In the genomic region with DNA sequence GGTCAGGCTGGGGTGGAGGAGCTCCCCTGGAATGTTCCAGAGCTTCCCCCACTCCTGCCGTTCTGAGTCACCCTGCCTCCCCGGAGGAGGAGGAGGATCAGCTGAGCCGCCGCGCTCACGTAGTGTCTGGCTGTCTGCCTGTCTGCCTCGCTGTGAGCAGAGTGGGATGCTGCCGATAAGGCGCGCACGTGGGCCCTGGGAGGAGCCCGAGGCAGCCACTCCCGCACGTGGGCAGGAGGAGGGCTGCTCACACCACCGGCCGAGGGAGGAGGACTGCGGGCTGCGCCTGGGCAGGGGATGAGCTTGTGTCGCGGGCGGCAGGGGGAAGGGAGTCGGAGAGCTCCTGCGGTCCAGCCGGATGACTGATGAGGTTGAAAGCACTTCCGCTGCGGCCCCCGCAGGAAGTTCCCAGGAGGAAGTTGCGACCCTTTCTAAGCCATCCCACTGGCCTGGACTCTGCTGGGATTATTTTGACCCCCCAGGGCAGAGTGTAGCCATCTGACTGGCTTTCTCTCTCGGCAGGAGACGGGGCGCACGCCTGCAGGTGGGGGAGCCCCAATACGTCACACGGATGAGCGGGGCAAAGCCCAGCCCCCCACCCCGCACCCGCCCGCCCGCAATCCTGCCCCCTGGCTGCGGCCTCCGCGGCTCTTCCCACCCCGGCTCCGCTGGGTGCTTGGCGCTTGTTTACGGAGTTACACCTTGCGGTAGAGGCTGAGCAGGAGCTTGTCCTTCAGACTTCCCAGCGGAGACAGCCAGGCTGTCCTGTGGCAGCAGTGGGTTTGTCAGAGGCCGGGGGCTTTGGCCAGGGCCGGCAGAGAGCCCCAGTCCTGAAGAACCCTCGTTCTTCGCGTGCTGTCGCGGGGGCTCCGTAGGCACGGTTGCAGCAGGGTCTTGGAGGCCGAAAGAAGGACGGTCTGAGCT, we compare ENCODE assay signal across 1 cellular context.
TF ChIP-seq lines count a peak whose summit lies in the region.

No MANE protein-coding gene starts in this region.

TF ChIP-seq in HepG2, 621 proteins besides CTCF, POLR2A, EP300 and RAD21 (continued from another document and continues in another):
- TF ChIP-seq ZNF816 (CRISPR knock-in tag; IDR thresholded peaks at IDR 0.05; ENCODE audit: borderline replicate concordance): 0 out of 2 replicates have a peak, but pooled peaks have one; percentile 54
- TF ChIP-seq, protein P1, sequence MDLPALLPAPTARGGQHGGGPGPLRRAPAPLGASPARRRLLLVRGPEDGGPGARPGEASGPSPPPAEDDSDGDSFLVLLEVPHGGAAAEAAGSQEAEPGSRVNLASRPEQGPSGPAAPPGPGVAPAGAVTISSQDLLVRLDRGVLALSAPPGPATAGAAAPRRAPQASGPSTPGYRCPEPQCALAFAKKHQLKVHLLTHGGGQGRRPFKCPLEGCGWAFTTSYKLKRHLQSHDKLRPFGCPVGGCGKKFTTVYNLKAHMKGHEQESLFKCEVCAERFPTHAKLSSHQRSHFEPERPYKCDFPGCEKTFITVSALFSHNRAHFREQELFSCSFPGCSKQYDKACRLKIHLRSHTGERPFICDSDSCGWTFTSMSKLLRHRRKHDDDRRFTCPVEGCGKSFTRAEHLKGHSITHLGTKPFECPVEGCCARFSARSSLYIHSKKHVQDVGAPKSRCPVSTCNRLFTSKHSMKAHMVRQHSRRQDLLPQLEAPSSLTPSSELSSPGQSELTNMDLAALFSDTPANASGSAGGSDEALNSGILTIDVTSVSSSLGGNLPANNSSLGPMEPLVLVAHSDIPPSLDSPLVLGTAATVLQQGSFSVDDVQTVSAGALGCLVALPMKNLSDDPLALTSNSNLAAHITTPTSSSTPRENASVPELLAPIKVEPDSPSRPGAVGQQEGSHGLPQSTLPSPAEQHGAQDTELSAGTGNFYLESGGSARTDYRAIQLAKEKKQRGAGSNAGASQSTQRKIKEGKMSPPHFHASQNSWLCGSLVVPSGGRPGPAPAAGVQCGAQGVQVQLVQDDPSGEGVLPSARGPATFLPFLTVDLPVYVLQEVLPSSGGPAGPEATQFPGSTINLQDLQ (CRISPR knock-in tag; IDR thresholded peaks at IDR 0.05): no peak
- 0 out of 2 replicates have a peak, but pooled peaks have one; percentile 47 for TF ChIP-seq NKX3-1 (CRISPR knock-in tag; IDR thresholded peaks at IDR 0.05)
- peak; percentile 47 for TF ChIP-seq BCL6 (CRISPR knock-in tag; IDR thresholded peaks at IDR 0.05)
- TF ChIP-seq, protein P2, sequence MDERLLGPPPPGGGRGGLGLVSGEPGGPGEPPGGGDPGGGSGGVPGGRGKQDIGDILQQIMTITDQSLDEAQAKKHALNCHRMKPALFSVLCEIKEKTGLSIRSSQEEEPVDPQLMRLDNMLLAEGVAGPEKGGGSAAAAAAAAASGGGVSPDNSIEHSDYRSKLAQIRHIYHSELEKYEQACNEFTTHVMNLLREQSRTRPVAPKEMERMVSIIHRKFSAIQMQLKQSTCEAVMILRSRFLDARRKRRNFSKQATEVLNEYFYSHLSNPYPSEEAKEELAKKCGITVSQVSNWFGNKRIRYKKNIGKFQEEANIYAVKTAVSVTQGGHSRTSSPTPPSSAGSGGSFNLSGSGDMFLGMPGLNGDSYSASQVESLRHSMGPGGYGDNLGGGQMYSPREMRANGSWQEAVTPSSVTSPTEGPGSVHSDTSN (CRISPR knock-in tag; IDR thresholded peaks at IDR 0.05): no peak
- TF ChIP-seq, protein P3, sequence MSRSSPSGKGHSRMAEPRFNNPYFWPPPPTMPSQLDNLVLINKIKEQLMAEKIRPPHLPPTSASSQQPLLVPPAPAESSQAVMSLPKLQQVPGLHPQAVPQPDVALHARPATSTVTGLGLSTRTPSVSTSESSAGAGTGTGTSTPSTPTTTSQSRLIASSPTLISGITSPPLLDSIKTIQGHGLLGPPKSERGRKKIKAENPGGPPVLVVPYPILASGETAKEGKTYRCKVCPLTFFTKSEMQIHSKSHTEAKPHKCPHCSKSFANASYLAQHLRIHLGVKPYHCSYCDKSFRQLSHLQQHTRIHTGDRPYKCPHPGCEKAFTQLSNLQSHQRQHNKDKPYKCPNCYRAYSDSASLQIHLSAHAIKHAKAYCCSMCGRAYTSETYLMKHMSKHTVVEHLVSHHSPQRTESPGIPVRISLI (CRISPR knock-in tag; IDR thresholded peaks at IDR 0.05; ENCODE audit: borderline replicate concordance): peak; percentile 27; the same call in 1 of the 2 replicates
- TF ChIP-seq KDM3A (CRISPR knock-in tag; IDR thresholded peaks at IDR 0.05; ENCODE audit: low read depth): peak; percentile 88; the same call in 1 of the 2 replicates
- TF ChIP-seq TBX3 (IDR thresholded peaks at IDR 0.05; ENCODE audit: borderline replicate concordance): no peak
- TF ChIP-seq ZNF644 (CRISPR knock-in tag; IDR thresholded peaks at IDR 0.05; ENCODE audit: low read depth): no peak
- TF ChIP-seq NAIF1 (CRISPR knock-in tag; IDR thresholded peaks at IDR 0.05; ENCODE audit: borderline replicate concordance): 0 out of 2 replicates have a peak, but pooled peaks have one; percentile 2
- TF ChIP-seq, protein P4, sequence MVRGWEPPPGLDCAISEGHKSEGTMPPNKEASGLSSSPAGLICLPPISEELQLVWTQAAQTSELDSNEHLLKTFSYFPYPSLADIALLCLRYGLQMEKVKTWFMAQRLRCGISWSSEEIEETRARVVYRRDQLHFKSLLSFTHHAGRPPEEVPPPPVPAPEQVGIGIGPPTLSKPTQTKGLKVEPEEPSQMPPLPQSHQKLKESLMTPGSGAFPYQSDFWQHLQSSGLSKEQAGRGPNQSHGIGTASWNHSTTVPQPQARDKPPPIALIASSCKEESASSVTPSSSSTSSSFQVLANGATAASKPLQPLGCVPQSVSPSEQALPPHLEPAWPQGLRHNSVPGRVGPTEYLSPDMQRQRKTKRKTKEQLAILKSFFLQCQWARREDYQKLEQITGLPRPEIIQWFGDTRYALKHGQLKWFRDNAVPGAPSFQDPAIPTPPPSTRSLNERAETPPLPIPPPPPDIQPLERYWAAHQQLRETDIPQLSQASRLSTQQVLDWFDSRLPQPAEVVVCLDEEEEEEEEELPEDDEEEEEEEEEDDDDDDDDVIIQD (CRISPR knock-in tag; IDR thresholded peaks at IDR 0.05; ENCODE audit: low read depth): no peak; the same call in 1 of the 2 replicates
- no peak for TF ChIP-seq ZBTB7A (CRISPR knock-in tag; IDR thresholded peaks at IDR 0.05)
- TF ChIP-seq, protein P5, sequence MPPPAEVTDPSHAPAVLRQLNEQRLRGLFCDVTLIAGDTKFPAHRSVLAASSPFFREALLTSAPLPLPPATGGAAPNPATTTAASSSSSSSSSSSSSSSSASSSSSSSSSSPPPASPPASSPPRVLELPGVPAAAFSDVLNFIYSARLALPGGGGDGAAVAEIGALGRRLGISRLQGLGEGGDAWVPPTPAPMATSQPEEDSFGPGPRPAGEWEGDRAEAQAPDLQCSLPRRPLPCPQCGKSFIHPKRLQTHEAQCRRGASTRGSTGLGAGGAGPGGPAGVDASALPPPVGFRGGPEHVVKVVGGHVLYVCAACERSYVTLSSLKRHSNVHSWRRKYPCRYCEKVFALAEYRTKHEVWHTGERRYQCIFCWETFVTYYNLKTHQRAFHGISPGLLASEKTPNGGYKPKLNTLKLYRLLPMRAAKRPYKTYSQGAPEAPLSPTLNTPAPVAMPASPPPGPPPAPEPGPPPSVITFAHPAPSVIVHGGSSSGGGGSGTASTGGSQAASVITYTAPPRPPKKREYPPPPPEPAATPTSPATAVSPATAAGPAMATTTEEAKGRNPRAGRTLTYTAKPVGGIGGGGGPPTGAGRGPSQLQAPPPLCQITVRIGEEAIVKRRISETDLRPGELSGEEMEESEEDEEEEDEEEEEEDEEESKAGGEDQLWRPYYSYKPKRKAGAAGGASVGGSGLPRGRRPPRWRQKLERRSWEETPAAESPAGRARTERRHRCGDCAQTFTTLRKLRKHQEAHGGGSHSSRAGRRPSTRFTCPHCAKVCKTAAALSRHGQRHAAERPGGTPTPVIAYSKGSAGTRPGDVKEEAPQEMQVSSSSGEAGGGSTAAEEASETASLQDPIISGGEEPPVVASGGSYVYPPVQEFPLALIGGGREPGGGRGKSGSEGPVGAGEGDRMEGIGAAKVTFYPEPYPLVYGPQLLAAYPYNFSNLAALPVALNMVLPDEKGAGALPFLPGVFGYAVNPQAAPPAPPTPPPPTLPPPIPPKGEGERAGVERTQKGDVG (CRISPR knock-in tag; IDR thresholded peaks at IDR 0.05; ENCODE audit: borderline replicate concordance): 0 out of 2 replicates have a peak, but pooled peaks have one; percentile 13
- TF ChIP-seq TCF12 (IDR thresholded peaks at IDR 0.05): no peak
- TF ChIP-seq TCF12 (CRISPR knock-in tag; IDR thresholded peaks at IDR 0.05): peak; percentile 83; the same call in 1 of the 2 replicates
- TF ChIP-seq ZFP36L2 (CRISPR knock-in tag; IDR thresholded peaks at IDR 0.05): no peak
- peak; percentile 72 for TF ChIP-seq ZNF724P (CRISPR knock-in tag; IDR thresholded peaks at IDR 0.05; ENCODE audit: borderline replicate concordance)
- TF ChIP-seq ZNF383 (CRISPR knock-in tag; IDR thresholded peaks at IDR 0.05; ENCODE audit: borderline replicate concordance): no peak
- peak; percentile 71; the same call in 1 of the 2 replicates for TF ChIP-seq MAZ (IDR thresholded peaks at IDR 0.05; ENCODE audit: borderline replicate concordance, low read depth, low read length)
- TF ChIP-seq MAZ (CRISPR knock-in tag; IDR thresholded peaks at IDR 0.05; ENCODE audit: low read depth): peak; percentile 85
- TF ChIP-seq, protein P6, sequence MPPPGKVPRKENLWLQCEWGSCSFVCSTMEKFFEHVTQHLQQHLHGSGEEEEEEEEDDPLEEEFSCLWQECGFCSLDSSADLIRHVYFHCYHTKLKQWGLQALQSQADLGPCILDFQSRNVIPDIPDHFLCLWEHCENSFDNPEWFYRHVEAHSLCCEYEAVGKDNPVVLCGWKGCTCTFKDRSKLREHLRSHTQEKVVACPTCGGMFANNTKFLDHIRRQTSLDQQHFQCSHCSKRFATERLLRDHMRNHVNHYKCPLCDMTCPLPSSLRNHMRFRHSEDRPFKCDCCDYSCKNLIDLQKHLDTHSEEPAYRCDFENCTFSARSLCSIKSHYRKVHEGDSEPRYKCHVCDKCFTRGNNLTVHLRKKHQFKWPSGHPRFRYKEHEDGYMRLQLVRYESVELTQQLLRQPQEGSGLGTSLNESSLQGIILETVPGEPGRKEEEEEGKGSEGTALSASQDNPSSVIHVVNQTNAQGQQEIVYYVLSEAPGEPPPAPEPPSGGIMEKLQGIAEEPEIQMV (CRISPR knock-in tag; IDR thresholded peaks at IDR 0.05; ENCODE audit: low read depth): peak; percentile 49; the same call in 1 of the 2 replicates
- peak; percentile 49; the same call in 1 of the 2 replicates for TF ChIP-seq SMAD1 (CRISPR knock-in tag; IDR thresholded peaks at IDR 0.05; ENCODE audit: borderline replicate concordance, low read depth)
- peak; percentile 71; the same call in 1 of the 2 replicates for TF ChIP-seq ZC3H13 (CRISPR knock-in tag; IDR thresholded peaks at IDR 0.05)
- peak; percentile 96 for TF ChIP-seq SAP130 (CRISPR knock-in tag; IDR thresholded peaks at IDR 0.05; ENCODE audit: low read depth)
- TF ChIP-seq KDM6A (CRISPR knock-in tag; IDR thresholded peaks at IDR 0.05; ENCODE audit: low read depth): no peak
- TF ChIP-seq, protein P7, sequence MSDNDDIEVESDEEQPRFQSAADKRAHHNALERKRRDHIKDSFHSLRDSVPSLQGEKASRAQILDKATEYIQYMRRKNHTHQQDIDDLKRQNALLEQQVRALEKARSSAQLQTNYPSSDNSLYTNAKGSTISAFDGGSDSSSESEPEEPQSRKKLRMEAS (IDR thresholded peaks at IDR 0.05): no peak
- TF ChIP-seq ZNF101 (CRISPR knock-in tag; IDR thresholded peaks at IDR 0.05; ENCODE audit: borderline replicate concordance, low read depth): no peak
- peak; percentile 21; the same call in 1 of the 2 replicates for TF ChIP-seq CEBPG (CRISPR knock-in tag; IDR thresholded peaks at IDR 0.05)
- TF ChIP-seq MAF1 (CRISPR knock-in tag; IDR thresholded peaks at IDR 0.05; ENCODE audit: borderline replicate concordance): peak; percentile 68; the same call in 1 of the 2 replicates
- TF ChIP-seq FOXM1 (CRISPR knock-in tag; IDR thresholded peaks at IDR 0.05): no peak
- TF ChIP-seq NONO (IDR thresholded peaks at IDR 0.05): no peak
- peak; percentile 69 for TF ChIP-seq NONO (CRISPR knock-in tag; conservative IDR thresholded peaks at IDR 0.05)
- TF ChIP-seq ETV6 (CRISPR knock-in tag; conservative IDR thresholded peaks at IDR 0.05): no peak; the same call in 1 of the 2 replicates
- TF ChIP-seq, protein P8, sequence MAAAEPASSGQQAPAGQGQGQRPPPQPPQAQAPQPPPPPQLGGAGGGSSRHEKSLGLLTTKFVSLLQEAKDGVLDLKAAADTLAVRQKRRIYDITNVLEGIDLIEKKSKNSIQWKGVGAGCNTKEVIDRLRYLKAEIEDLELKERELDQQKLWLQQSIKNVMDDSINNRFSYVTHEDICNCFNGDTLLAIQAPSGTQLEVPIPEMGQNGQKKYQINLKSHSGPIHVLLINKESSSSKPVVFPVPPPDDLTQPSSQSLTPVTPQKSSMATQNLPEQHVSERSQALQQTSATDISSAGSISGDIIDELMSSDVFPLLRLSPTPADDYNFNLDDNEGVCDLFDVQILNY (CRISPR knock-in tag; conservative IDR thresholded peaks at IDR 0.05): no peak
- no peak for TF ChIP-seq ZNF782 (CRISPR knock-in tag; IDR thresholded peaks at IDR 0.05; ENCODE audit: borderline replicate concordance)
- 0 out of 2 replicates have a peak, but pooled peaks have one; percentile 39 for TF ChIP-seq SMAD3 (CRISPR knock-in tag; IDR thresholded peaks at IDR 0.05)
- TF ChIP-seq KLF11 (CRISPR knock-in tag; IDR thresholded peaks at IDR 0.05): peak; percentile 68; the same call in 1 of the 2 replicates
- no peak for TF ChIP-seq NR2F2 (IDR thresholded peaks at IDR 0.05; ENCODE audit: borderline replicate concordance, low read depth)
- TF ChIP-seq, protein P9, sequence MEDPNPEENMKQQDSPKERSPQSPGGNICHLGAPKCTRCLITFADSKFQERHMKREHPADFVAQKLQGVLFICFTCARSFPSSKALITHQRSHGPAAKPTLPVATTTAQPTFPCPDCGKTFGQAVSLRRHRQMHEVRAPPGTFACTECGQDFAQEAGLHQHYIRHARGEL (CRISPR knock-in tag; IDR thresholded peaks at IDR 0.05): no peak; the same call in 1 of the 2 replicates
- no peak for TF ChIP-seq FOSL1 (CRISPR knock-in tag; IDR thresholded peaks at IDR 0.05; ENCODE audit: borderline replicate concordance)
- peak; percentile 84; the same call in 1 of the 2 replicates for TF ChIP-seq ZNF556 (CRISPR knock-in tag; IDR thresholded peaks at IDR 0.05; ENCODE audit: borderline replicate concordance)
- peak; percentile 81; the same call in 1 of the 2 replicates for TF ChIP-seq ARNT2 (CRISPR knock-in tag; IDR thresholded peaks at IDR 0.05; ENCODE audit: low read depth)
- no peak for TF ChIP-seq WIZ (CRISPR knock-in tag; IDR thresholded peaks at IDR 0.05)
- TF ChIP-seq ZNF879 (CRISPR knock-in tag; IDR thresholded peaks at IDR 0.05): 0 out of 2 replicates have a peak, but pooled peaks have one; percentile 77
- no peak; the same call in none of the 2 replicates for TF ChIP-seq ZFX (CRISPR knock-in tag; IDR thresholded peaks at IDR 0.05; ENCODE audit: low read depth)
- TF ChIP-seq CBX2 (IDR thresholded peaks at IDR 0.05; ENCODE audit: low read depth, low read length): no peak
- TF ChIP-seq CBX2 (CRISPR knock-in tag; IDR thresholded peaks at IDR 0.05; ENCODE audit: low read depth): no peak
